ENCODE assay signal across 11 cellular contexts in the genomic region with DNA sequence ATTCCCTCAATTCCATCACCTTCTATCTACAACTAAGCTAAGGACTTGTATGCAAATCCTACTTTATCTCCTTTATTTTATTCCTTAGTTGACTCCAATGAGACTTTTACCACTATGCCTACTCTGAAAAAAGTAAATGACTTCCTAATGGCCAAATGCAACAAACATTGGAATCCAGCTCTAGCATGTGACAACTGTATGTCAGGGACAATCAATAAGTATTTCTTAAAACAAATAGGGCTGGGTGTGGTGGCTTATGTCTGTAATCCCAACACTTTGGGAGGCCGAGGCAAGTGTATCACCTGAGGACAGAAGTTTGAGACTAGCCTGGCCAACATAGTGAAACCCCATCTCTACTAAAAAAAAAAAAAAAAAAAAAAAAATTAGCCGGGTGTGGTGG.
"Had no signal": no experiment of that assay in that cellular context is flagged by ENCODE, and none has a peak within 500 bp of the region (broad histone marks: within the 10 kb centered on the region; RNA-seq: fewer than 3 reads in every experiment).

No MANE protein-coding gene starts in this region.

- H3K9me3 Mint-ChIP-seq: GM23338, H9, HFFc6 had no signal

- FAIRE-seq: H1, H54 had no signal

- H3K4me1 Mint-ChIP-seq: GM23338, H9 had no signal

- H3K4me3 ChIP-seq: GM23248, GM23338, HAP-1 had no signal

- H3K9me3 ChIP-seq: HAP-1 had no signal

- ATAC-seq: GM23338, HCT116 had no signal

- H3K27ac Mint-ChIP-seq: GM23338, H9, HFFc6 had no signal

- H3K27ac ChIP-seq: GM23248 had no signal

- DNase-seq: GM23248, GOT3, H7, H9, HCEC 1CT, HFFc6 had no signal

- H2AFZ ChIP-seq: GM23248, GM23338 had no signal

- H3K4me1 ChIP-seq: HAP-1 had no signal

- H3K4me2 ChIP-seq: GM23338 had no signal

- H3K4me3 Mint-ChIP-seq: GM23338, H9, HFFc6 had no signal

- H3K9ac ChIP-seq: GM23248 had no signal
